In genomic region chr21:41247561-41247968, GRCh38 we compare ENCODE assay signal across 15 cellular contexts.
DNase-seq lines count a peak whose midpoint lies in the region; ATAC-seq and TF ChIP-seq lines count a peak whose summit lies in the region.
"Had no signal": no experiment of that assay in that cellular context is flagged by ENCODE, and none has a peak within 500 bp of the region (broad histone marks: within the 10 kb centered on the region; RNA-seq: fewer than 3 reads in every experiment).

No MANE protein-coding gene starts in this region.

- no peak for ATAC-seq in GM21737 (IDR thresholded peaks at IDR 0.05; ENCODE audit: unreplicated experiment)
- ATAC-seq: activated T-cell treated with anti-CD3 and anti-CD28 coated beads, Interleukin-2, amount 50 U/mL, for 4 hours; naive thymus-derived CD4-positive, alpha-beta T cell had no signal

- no peaks in the 10 kb centered on the region for H3K9me3 Mint-ChIP-seq in progenitor cell of endocrine pancreas (ENCODE audit: low read depth)
- H3K9me3 Mint-ChIP-seq: activated T-cell treated with anti-CD3 and anti-CD28 coated beads, Interleukin-2, amount 50 U/mL, for 4 hours had no signal

- H3K27ac Mint-ChIP-seq in progenitor cell of endocrine pancreas: no peak overlapping the region
- H3K27ac Mint-ChIP-seq: naive thymus-derived CD4-positive, alpha-beta T cell had no signal

- no peaks in the 10 kb centered on the region for H3K27me3 Mint-ChIP-seq in progenitor cell of endocrine pancreas

- H3K4me1 Mint-ChIP-seq in progenitor cell of endocrine pancreas (ENCODE audit: low read depth): peaks cover 1% of the 10 kb centered on the region

- no peak overlapping the region for H3K4me3 Mint-ChIP-seq in progenitor cell of endocrine pancreas (ENCODE audit: low read depth)
- H3K4me3 Mint-ChIP-seq: activated T-cell treated with anti-CD3 and anti-CD28 coated beads, Interleukin-2, amount 50 U/mL, for 4 hours; naive thymus-derived CD4-positive, alpha-beta T cell had no signal

- TF ChIP-seq CTCF in progenitor cell of endocrine pancreas (IDR thresholded peaks at IDR 0.05; ENCODE audit: unreplicated experiment): no peak

- DNase-seq in Caki2 (ENCODE audit: low read depth) (peak; percentile 43), SK-MEL-5 (ENCODE audit: low read depth, low spot score) (peak; percentile 88), glomerular endothelial cell (ENCODE audit: extremely low read depth, low read depth, low spot score) (peak; percentile 48), pulmonary artery endothelial cell (ENCODE audit: low read depth, low spot score) (peak; percentile 99), progenitor cell of endocrine pancreas (ENCODE audit: low spot score, unreplicated experiment) (no peak), retina (no peak)
- DNase-seq in activated T-cell treated with anti-CD3 and anti-CD28 coated beads, Interleukin-2, amount 50 U/mL, for 48 hours: no peak
- DNase-seq: activated CD4-positive, alpha-beta T cell treated with anti-CD3 and anti-CD28 coated beads for 48 hours; activated T-cell treated with anti-CD3 and anti-CD28 coated beads, Interleukin-2, amount 50 U/mL, for 4 hours; amygdala; HCEC 1CT; naive thymus-derived CD4-positive, alpha-beta T cell; NCI-H1694 treated with DMSO at 0.1 percent for 48 hours; stimulated activated CD4-positive, alpha-beta T cell treated with anti-CD3 and anti-CD28 coated beads, Interleukin-12 subunit alpha, Interleukin-12 subunit beta, amount 100 ng/mL, for 4 hours had no signal

- peaks cover 26% of the 10 kb centered on the region for H3K36me3 Mint-ChIP-seq in progenitor cell of endocrine pancreas (ENCODE audit: insufficient read depth)
- H3K36me3 Mint-ChIP-seq: naive thymus-derived CD4-positive, alpha-beta T cell had no signal

- in situ Hi-C loops in Caki2 (cut with HindIII; ENCODE audit: low pct_unique_long_range_greater_than_20kb, low sequenced_read_pairs): no loop called here
- in situ Hi-C loops in SK-MEL-5 (cut with HindIII; ENCODE audit: low pct_unique_long_range_greater_than_20kb, low sequenced_read_pairs): no loop called here

Comparison
In these comparisons a context has a peak if more than half of its experiments do, and no peak if none do; other contexts are left out.
1. DNase-seq: peak in Caki2 (single experiment), SK-MEL-5 (single experiment), glomerular endothelial cell (single experiment) and pulmonary artery endothelial cell (single experiment); none in progenitor cell of endocrine pancreas (single experiment), retina (single experiment) and activated T-cell treated with anti-CD3 and anti-CD28 coated beads, Interleukin-2, amount 50 U/mL, for 48 hours (0 of 2).